11 cellular contexts compared by ENCODE assay signal in genomic region chr3:197878427-197878826, GRCh38.
DNase-seq lines count a peak whose midpoint lies in the region; ATAC-seq and TF ChIP-seq lines count a peak whose summit lies in the region.
"Had no signal": no experiment of that assay in that cellular context is flagged by ENCODE, and none has a peak within 500 bp of the region (broad histone marks: within the 10 kb centered on the region; RNA-seq: fewer than 3 reads in every experiment).

No MANE protein-coding gene starts in this region.

- no peak for TF ChIP-seq CTCF in HL-60 (IDR thresholded peaks at IDR 0.05; ENCODE audit: insufficient read depth, low read length)

- DNase-seq in CD1c-positive myeloid dendritic cell (ENCODE audit: extremely low spot score) (peak; percentile 94), HL-60 (ENCODE audit: low read depth in 1 of 2, low spot score in 1 of 2) (peak; percentile 27 to 83), activated T-cell treated with anti-CD3 and anti-CD28 coated beads for 48 hours (ENCODE audit: low read depth) (peak; percentile 68), T1000 (lab: John Stamatoyannopoulos, UW) (no peak), DMS153 (lab: John Stamatoyannopoulos, UW) (no peak), germinal center (ENCODE audit: low spot score) (no peak)
- DNase-seq in stimulated activated CD4-positive, alpha-beta T cell treated with anti-CD3 and anti-CD28 coated beads, Interleukin-12 subunit alpha, Interleukin-12 subunit beta, amount 100 ng/mL, for 48 hours (ENCODE audit: low read depth in 2 of 3, low spot score in 1 of 3): peak; percentile 68 to 77 (median 76)
- DNase-seq: NCI-H1048, sigmoid colon had no signal

- no peak overlapping the region for H3K4me3 ChIP-seq in HL-60 (replicated peaks; ENCODE audit: insufficient read depth, low read length)
- H3K4me3 ChIP-seq: esophagus muscularis mucosa, sigmoid colon had no signal

- H3K27me3 ChIP-seq in HL-60 (ENCODE audit: insufficient read depth, poor library complexity, severe bottlenecking): no peaks in the 10 kb centered on the region
- H3K27me3 ChIP-seq: esophagus muscularis mucosa, sigmoid colon had no signal

- peak overlapping the region; percentile 51 for H3K27ac ChIP-seq in HL-60 (replicated peaks)
- H3K27ac ChIP-seq: esophagus muscularis mucosa, sigmoid colon had no signal

- ATAC-seq in GM19455 (IDR thresholded peaks at IDR 0.05; ENCODE audit: unreplicated experiment): no peak

Comparison
In these comparisons a context has a peak if more than half of its experiments do, and no peak if none do; other contexts are left out.
1. DNase-seq: peak in CD1c-positive myeloid dendritic cell (single experiment), HL-60 (2 of 2), activated T-cell treated with anti-CD3 and anti-CD28 coated beads for 48 hours (single experiment) and stimulated activated CD4-positive, alpha-beta T cell treated with anti-CD3 and anti-CD28 coated beads, Interleukin-12 subunit alpha, Interleukin-12 subunit beta, amount 100 ng/mL, for 48 hours (3 of 3); none in T1000 (single experiment), DMS153 (single experiment) and germinal center (single experiment).